In genomic region chr1:70745199-70745598, GRCh38 we compare ENCODE assay signal across 10 cellular contexts.
A peak's percentile ranks its signal among the peaks of the same experiment; 100 is the strongest.
DNase-seq lines count a peak whose midpoint lies in the region; ATAC-seq and TF ChIP-seq lines count a peak whose summit lies in the region.
"Had no signal": no experiment of that assay in that cellular context is flagged by ENCODE, and none has a peak within 500 bp of the region (broad histone marks: within the 10 kb centered on the region; RNA-seq: fewer than 3 reads in every experiment).

No MANE protein-coding gene starts in this region.

- H3K27me3 ChIP-seq in hepatocyte (no peaks in the 10 kb centered on the region), transverse colon (no peaks in the 10 kb centered on the region), uterus (no peaks in the 10 kb centered on the region)

- ATAC-seq in GM21390 (IDR thresholded peaks at IDR 0.05; ENCODE audit: unreplicated experiment), result peak; percentile 46

- no peak overlapping the region for H3K4me3 ChIP-seq in hepatocyte
- no peak overlapping the region for H3K4me3 ChIP-seq in transverse colon
- H3K4me3 ChIP-seq in uterus, result no peak overlapping the region

- H3K36me3 ChIP-seq in hepatocyte (replicated peaks; ENCODE audit: insufficient read depth, low read depth) (no peaks in the 10 kb centered on the region), transverse colon (no peaks in the 10 kb centered on the region), uterus (no peaks in the 10 kb centered on the region)

- DNase-seq in AML-193 (lab: John Stamatoyannopoulos, UW) (peak; percentile 11 to 30), OCI-M1 (lab: John Stamatoyannopoulos, UW) (peak; percentile 21), hepatocyte (ENCODE audit: low spot score) (no peak), transverse colon (no peak), uterus (no peak), COLO668 (lab: John Stamatoyannopoulos, UW; ENCODE audit: unreplicated experiment) (no peak)
- DNase-seq in activated CD8-positive, alpha-beta memory T cell treated with anti-CD3 and anti-CD28 coated beads, Interleukin-2, amount 50 U/mL, for 4 hours, result no peak
- DNase-seq: GF-D8; stimulated activated CD4-positive, alpha-beta T cell treated with anti-CD3 and anti-CD28 coated beads, Interleukin-4, amount 100 ng/mL, for 4 hours had no signal

- no peak for TF ChIP-seq POLR2A in transverse colon (IDR thresholded peaks at IDR 0.05)
- TF ChIP-seq POLR2A in uterus (IDR thresholded peaks at IDR 0.05), result no peak

- H3K9me3 ChIP-seq in hepatocyte (ENCODE audit: low read depth) (no peaks in the 10 kb centered on the region), transverse colon (peaks cover 17 to 18% of the 10 kb centered on the region in 2 donors), uterus (peaks cover 0 to 3% of the 10 kb centered on the region in 2 donors)

- no peaks in the 10 kb centered on the region for H4K20me1 ChIP-seq in hepatocyte (ENCODE audit: insufficient read depth, poor library complexity, severe bottlenecking)

- TF ChIP-seq CTCF in hepatocyte (IDR thresholded peaks at IDR 0.05; ENCODE audit: poor library complexity), result peak; percentile 26
- no peak for TF ChIP-seq CTCF in transverse colon (IDR thresholded peaks at IDR 0.05)
- no peak for TF ChIP-seq CTCF in uterus (IDR thresholded peaks at IDR 0.05)

- no peak overlapping the region for H3K4me2 ChIP-seq in hepatocyte

- 56% methylated on average over 4 of the region's 4 CpGs for WGBS in hepatocyte (ENCODE audit: low lambda C conversion rate, missing lambda C conversion rate)
- WGBS in transverse colon (ENCODE audit: low coverage in 1 of 2), 2 donors, result 80 to 83% methylated on average over 3 to 4 of the region's 4 CpGs

- intact Hi-C loops in transverse colon (cut with DNase I; ENCODE audit: low total_unique reads), result no loop called here
- intact Hi-C loops in uterus (cut with DNase I; ENCODE audit: low total_unique reads), result no loop called here

- H3K27ac ChIP-seq in hepatocyte (no peak overlapping the region), transverse colon (no peak overlapping the region), uterus (no peak overlapping the region)

- no peaks in the 10 kb centered on the region for H3K79me2 ChIP-seq in hepatocyte

- no peaks in the 10 kb centered on the region for H3K4me1 ChIP-seq in hepatocyte (ENCODE audit: insufficient read depth)
- H3K4me1 ChIP-seq in transverse colon, result no peaks in the 10 kb centered on the region
- no peaks in the 10 kb centered on the region for H3K4me1 ChIP-seq in uterus

- no peak overlapping the region for H2AFZ ChIP-seq in hepatocyte

- no peaks in the 10 kb centered on the region for H3K9me2 ChIP-seq in hepatocyte (replicated peaks; ENCODE audit: insufficient read depth)

- no peak for TF ChIP-seq EP300 in transverse colon (IDR thresholded peaks at IDR 0.05; ENCODE audit: low read depth)

- in situ Hi-C loops in transverse colon (cut with MboI; ENCODE audit: low pct_ligation_motif_present in 1 of 4, low pct_unique_long_range_greater_than_20kb in 1 of 4, low sequenced_read_pairs in 3 of 4), result no loop called here

Comparison
In these comparisons a context has a peak if more than half of its experiments do, and no peak if none do; other contexts are left out.
1. DNase-seq: peak in AML-193 (2 of 2) and OCI-M1 (single experiment); none in hepatocyte (single experiment), transverse colon (single experiment), uterus (0 of 2), activated CD8-positive, alpha-beta memory T cell treated with anti-CD3 and anti-CD28 coated beads, Interleukin-2, amount 50 U/mL, for 4 hours (single experiment) and COLO668 (single experiment).